Comparison of ENCODE assay signal across 24 cellular contexts in genomic region chr4:19455196-19455595, GRCh38.
DNase-seq lines count a peak whose midpoint lies in the region; ATAC-seq and TF ChIP-seq lines count a peak whose summit lies in the region.
"Had no signal": no experiment of that assay in that cellular context is flagged by ENCODE, and none has a peak within 500 bp of the region (broad histone marks: within the 10 kb centered on the region; RNA-seq: fewer than 3 reads in every experiment).

No MANE protein-coding gene starts in this region.

- H3K4me1 Mint-ChIP-seq in GM23338, result no peaks in the 10 kb centered on the region; the same call in 2 of the 3 replicates
- H3K4me1 Mint-ChIP-seq: activated CD4-positive, alpha-beta T cell treated with anti-CD3 and anti-CD28 coated beads, Interleukin-2, amount 10 ng/mL, durations not matched to agents 24 days and 14 days; activated naive CD4-positive, alpha-beta T cell treated with anti-CD3 and anti-CD28 coated beads, Interleukin-2, amount 10 ng/mL, durations not matched to agents 7 days and 5 days had no signal

- H3K9me3 Mint-ChIP-seq in GM23338, result peaks cover 28% of the 10 kb centered on the region
- H3K9me3 Mint-ChIP-seq in activated naive CD4-positive, alpha-beta T cell treated with anti-CD3 and anti-CD28 coated beads, Interleukin-2, amount 50 U/mL, for 72 hours, result peaks cover 10 to 13% of the 10 kb centered on the region in 2 donors

- no peak overlapping the region for H3K27ac Mint-ChIP-seq in GM23338
- no peak overlapping the region for H3K27ac Mint-ChIP-seq in activated naive CD4-positive, alpha-beta T cell treated with anti-CD3 and anti-CD28 coated beads, Interleukin-2, amount 50 U/mL, for 72 hours
- H3K27ac Mint-ChIP-seq: activated CD4-positive, alpha-beta T cell treated with anti-CD3 and anti-CD28 coated beads, Interleukin-2, amount 10 ng/mL, durations not matched to agents 24 days and 14 days; activated naive CD4-positive, alpha-beta T cell treated with anti-CD3 and anti-CD28 coated beads, Interleukin-2, amount 10 ng/mL, durations not matched to agents 7 days and 5 days; activated T-cell treated with anti-CD3 and anti-CD28 coated beads, Interleukin-2, amount 50 U/mL, for 72 hours had no signal

- no peaks in the 10 kb centered on the region for H3K27me3 ChIP-seq in GM23338 (ENCODE audit: insufficient read depth)
- H3K27me3 ChIP-seq: gastroesophageal sphincter had no signal

- H3K4me1 ChIP-seq in GM23338 (ENCODE audit: insufficient read depth), result no peaks in the 10 kb centered on the region
- H3K4me1 ChIP-seq: gastroesophageal sphincter had no signal

- H3K79me2 ChIP-seq in GM23338 (replicated peaks; ENCODE audit: insufficient read depth), result no peaks in the 10 kb centered on the region

- no peak overlapping the region for H3K4me3 Mint-ChIP-seq in GM23338
- H3K4me3 Mint-ChIP-seq: activated CD4-positive, alpha-beta T cell treated with anti-CD3 and anti-CD28 coated beads, Interleukin-2, amount 10 ng/mL, durations not matched to agents 24 days and 14 days; activated naive CD4-positive, alpha-beta T cell treated with anti-CD3 and anti-CD28 coated beads, Interleukin-2, amount 10 ng/mL, durations not matched to agents 7 days and 5 days; activated T-cell treated with anti-CD3 and anti-CD28 coated beads, Interleukin-2, amount 50 U/mL, for 72 hours had no signal

- H4K20me1 ChIP-seq in GM23338 (replicated peaks; ENCODE audit: insufficient read depth), result no peaks in the 10 kb centered on the region

- no peaks in the 10 kb centered on the region for H3K36me3 ChIP-seq in GM23338 (ENCODE audit: insufficient read depth)
- H3K36me3 ChIP-seq: gastroesophageal sphincter had no signal

- peaks cover 15% of the 10 kb centered on the region; the same call in 2 of the 3 replicates for H3K36me3 Mint-ChIP-seq in GM23338 (ENCODE audit: low read depth)
- H3K36me3 Mint-ChIP-seq in activated naive CD4-positive, alpha-beta T cell treated with anti-CD3 and anti-CD28 coated beads, Interleukin-2, amount 50 U/mL, for 72 hours, result no peaks in the 10 kb centered on the region
- H3K36me3 Mint-ChIP-seq: activated naive CD4-positive, alpha-beta T cell treated with anti-CD3 and anti-CD28 coated beads, Interleukin-2, amount 10 ng/mL, durations not matched to agents 7 days and 5 days had no signal

- H3K4me3 ChIP-seq in GM23338, result no peak overlapping the region
- H3K4me3 ChIP-seq: gastroesophageal sphincter, mucosa of descending colon had no signal

- no peak for DNase-seq in GM23338 (ENCODE audit: low spot score)
- DNase-seq in NCI-H2227 treated with DMSO at 0.1 percent for 48 hours (lab: John Stamatoyannopoulos, UW), result peak; percentile 39
- peak; percentile 0 for DNase-seq in SHP77 treated with DMSO at 0.1 percent for 48 hours (lab: John Stamatoyannopoulos, UW)
- no peak for DNase-seq in occipital lobe (lab: John Stamatoyannopoulos, UW)
- DNase-seq in activated naive CD4-positive, alpha-beta T cell treated with anti-CD3 and anti-CD28 coated beads, Interleukin-2, amount 50 U/mL, for 72 hours (ENCODE audit: low spot score in 2 of 2), result no peak
- no peak for DNase-seq in iPS-NIHi11 (ENCODE audit: low spot score)
- DNase-seq: activated CD4-positive, alpha-beta T cell treated with anti-CD3 and anti-CD28 coated beads, Interleukin-2, amount 10 ng/mL, durations not matched to agents 24 days and 14 days; activated naive CD4-positive, alpha-beta T cell treated with anti-CD3 and anti-CD28 coated beads, Interleukin-2, amount 10 ng/mL, durations not matched to agents 7 days and 5 days; activated T-cell treated with anti-CD3 and anti-CD28 coated beads, Interleukin-2, amount 50 U/mL, for 72 hours; aorta; central memory CD4-positive, alpha-beta T cell; erythroblast; HCEC 1CT; hypothalamus; mucosa of descending colon; NCI-H526 treated with DMSO at 0.1 percent for 48 hours; posterior cingulate gyrus; stimulated activated CD4-positive, alpha-beta T cell treated with anti-CD3 and anti-CD28 coated beads, Interleukin-15, amount 100 ng/mL, for 24 hours; T-helper 1 cell had no signal

- no peak for TF ChIP-seq CTCF in 22Rv1 (IDR thresholded peaks at IDR 0.05)
- no peak for TF ChIP-seq CTCF in GM23338 (conservative IDR thresholded peaks at IDR 0.05; ENCODE audit: low read depth in 2 of 2)

- ATAC-seq in GM23338, result no peak
- no peak for ATAC-seq in activated naive CD4-positive, alpha-beta T cell treated with anti-CD3 and anti-CD28 coated beads, Interleukin-2, amount 50 U/mL, for 72 hours
- ATAC-seq in HG03045 (IDR thresholded peaks at IDR 0.05; ENCODE audit: unreplicated experiment), result no peak
- ATAC-seq: activated T-cell treated with anti-CD3 and anti-CD28 coated beads, Interleukin-2, amount 50 U/mL, for 72 hours; gastroesophageal sphincter; mucosa of descending colon; sciatic nerve had no signal

- no peaks in the 10 kb centered on the region for H3F3A ChIP-seq in GM23338 (replicated peaks; ENCODE audit: low read depth)

- H3K4me2 ChIP-seq in GM23338, result no peak overlapping the region
- H3K4me2 ChIP-seq: KMS-11 had no signal

- peak overlapping the region; percentile 69 for H3K27ac ChIP-seq in 22Rv1
- no peak overlapping the region for H3K27ac ChIP-seq in GM23338 (ENCODE audit: low read depth)
- H3K27ac ChIP-seq: gastroesophageal sphincter, KMS-11 had no signal

- H2AFZ ChIP-seq in GM23338, result 0 out of 2 replicates have a peak overlapping the region, but pooled peaks have one; percentile 59

- H3K9me2 ChIP-seq in GM23338 (ENCODE audit: insufficient read depth), result peaks cover 5% of the 10 kb centered on the region

- H3K27me3 Mint-ChIP-seq in GM23338 (ENCODE audit: insufficient read depth, low read depth, poor library complexity), result no peaks in the 10 kb centered on the region
- H3K27me3 Mint-ChIP-seq: activated CD4-positive, alpha-beta T cell treated with anti-CD3 and anti-CD28 coated beads, Interleukin-2, amount 10 ng/mL, durations not matched to agents 24 days and 14 days; activated naive CD4-positive, alpha-beta T cell treated with anti-CD3 and anti-CD28 coated beads, Interleukin-2, amount 10 ng/mL, durations not matched to agents 7 days and 5 days had no signal

TF ChIP-seq in GM23338, 12 proteins besides CTCF, POLR2A, EP300 and RAD21 (continues in another document):
- TF ChIP-seq JUNB (IDR thresholded peaks at IDR 0.05; ENCODE audit: unreplicated experiment), result no peak
- no peak for TF ChIP-seq EZH2 (IDR thresholded peaks at IDR 0.05; ENCODE audit: low read depth, unreplicated experiment)
- no peak for TF ChIP-seq POLR2AphosphoS5 (IDR thresholded peaks at IDR 0.05; ENCODE audit: low read depth)
- no peak for TF ChIP-seq ZNF114 (CRISPR knock-in tag; IDR thresholded peaks at IDR 0.05)
- no peak for TF ChIP-seq ETS1 (IDR thresholded peaks at IDR 0.05)
- no peak for TF ChIP-seq ZNF331 (CRISPR knock-in tag; IDR thresholded peaks at IDR 0.05; ENCODE audit: low read depth)

Comparison
In these comparisons a context has a peak if more than half of its experiments do, and no peak if none do; other contexts are left out.
1. DNase-seq: peak in NCI-H2227 treated with DMSO at 0.1 percent for 48 hours (single experiment) and SHP77 treated with DMSO at 0.1 percent for 48 hours (single experiment); none in GM23338 (single experiment), occipital lobe (single experiment), activated naive CD4-positive, alpha-beta T cell treated with anti-CD3 and anti-CD28 coated beads, Interleukin-2, amount 50 U/mL, for 72 hours (0 of 2) and iPS-NIHi11 (single experiment).